In genomic region chr9:131403493-131403773, GRCh38 we compare ENCODE assay signal across 11 cellular contexts. TPM values are rescaled to one million over a fixed set of nuclear protein-coding genes. Genes with fewer than 3 reads are reported as not detected.
DNase-seq lines count a peak whose midpoint lies in the region; ATAC-seq and TF ChIP-seq lines count a peak whose summit lies in the region.
"Had no signal": no experiment of that assay in that cellular context is flagged by ENCODE, and none has a peak within 500 bp of the region (broad histone marks: within the 10 kb centered on the region; RNA-seq: fewer than 3 reads in every experiment).

No MANE protein-coding gene starts in this region.

- peaks cover 25% of the 10 kb centered on the region for H3K36me3 Mint-ChIP-seq in GM23338 (ENCODE audit: low read depth)
- peaks cover 17% of the 10 kb centered on the region for H3K36me3 Mint-ChIP-seq in endodermal cell (ENCODE audit: low read depth)

- H3K9me3 ChIP-seq in SJCRH30 (replicated peaks), result no peaks in the 10 kb centered on the region
- H3K9me3 ChIP-seq in hepatocyte (ENCODE audit: low read depth), result no peaks in the 10 kb centered on the region
- no peaks in the 10 kb centered on the region for H3K9me3 ChIP-seq in endodermal cell (ENCODE audit: control insufficient read depth, low read length)
- no peaks in the 10 kb centered on the region for H3K9me3 ChIP-seq in MG63

- H3K4me3 ChIP-seq in GM23338 (no peak overlapping the region), SJCRH30 (no peak overlapping the region), hepatocyte (no peak overlapping the region), skin epidermis (no peak overlapping the region), endodermal cell (ENCODE audit: low read length) (no peak overlapping the region), MG63 (no peak overlapping the region)

- WGBS in hepatocyte (ENCODE audit: low lambda C conversion rate, missing lambda C conversion rate), result 95% methylated on average over 6 of the region's 6 CpGs
- WGBS in endodermal cell (ENCODE audit: insufficient coverage in 1 of 2, insufficient read length in 1 of 2), 2 experiments, result 99% methylated on average over 6 of the region's 6 CpGs; no CpG with 5 or more reads in 1 of the 2 experiments

- H3K27me3 ChIP-seq in GM23338 (ENCODE audit: insufficient read depth) (no peaks in the 10 kb centered on the region), SJCRH30 (no peaks in the 10 kb centered on the region), hepatocyte (no peaks in the 10 kb centered on the region), endodermal cell (ENCODE audit: control insufficient read depth, insufficient read depth, low read length, poor library complexity, severe bottlenecking) (no peaks in the 10 kb centered on the region), MG63 (no peaks in the 10 kb centered on the region)

- TF ChIP-seq CTCF in GM23338 (conservative IDR thresholded peaks at IDR 0.05; ENCODE audit: low read depth in 2 of 2), result no peak
- TF ChIP-seq CTCF in hepatocyte (IDR thresholded peaks at IDR 0.05; ENCODE audit: poor library complexity), result no peak
- no peak for TF ChIP-seq CTCF in endodermal cell (conservative IDR thresholded peaks at IDR 0.05)

- no peak overlapping the region for H3K9ac ChIP-seq in endodermal cell (ENCODE audit: extremely low read depth, low read length, poor library complexity, severe bottlenecking)

- H3K4me2 ChIP-seq in GM23338 (peak overlapping the region; percentile 71; the same call in 1 of the 2 replicates), hepatocyte (peak overlapping the region; percentile 51)

- H3K4me1 Mint-ChIP-seq in GM23338 (peaks cover 86% of the 10 kb centered on the region), endodermal cell (peaks cover 65% of the 10 kb centered on the region)

- H3K9me2 ChIP-seq in GM23338 (ENCODE audit: insufficient read depth) (no peaks in the 10 kb centered on the region), hepatocyte (replicated peaks; ENCODE audit: insufficient read depth) (no peaks in the 10 kb centered on the region)

- H3K27ac Mint-ChIP-seq in GM23338 (no peak overlapping the region), endodermal cell (no peak overlapping the region)

- DNase-seq in GM23338 (ENCODE audit: low spot score), result no peak
- DNase-seq in SJCRH30, result no peak
- DNase-seq in hepatocyte (ENCODE audit: low spot score), result no peak
- no peak for DNase-seq in COR-L47 (lab: John Stamatoyannopoulos, UW)
- no peak for DNase-seq in endodermal cell
- no peak for DNase-seq in MG63
- DNase-seq: DMS79; stimulated activated CD4-positive, alpha-beta T cell treated with anti-CD3 and anti-CD28 coated beads, Interleukin-4, amount 100 ng/mL, for 1 hour had no signal

- H3K4me1 ChIP-seq in GM23338 (ENCODE audit: insufficient read depth), result peaks cover 92% of the 10 kb centered on the region
- H3K4me1 ChIP-seq in SJCRH30, result peaks cover 44% of the 10 kb centered on the region
- peaks cover 68% of the 10 kb centered on the region for H3K4me1 ChIP-seq in hepatocyte (ENCODE audit: insufficient read depth)
- H3K4me1 ChIP-seq in endodermal cell (ENCODE audit: control insufficient read depth, insufficient read depth, low read length), result peaks cover 32% of the 10 kb centered on the region

- H3K36me3 ChIP-seq in GM23338 (ENCODE audit: insufficient read depth), result no peaks in the 10 kb centered on the region
- H3K36me3 ChIP-seq in SJCRH30, result peaks cover 20% of the 10 kb centered on the region
- H3K36me3 ChIP-seq in hepatocyte (replicated peaks; ENCODE audit: insufficient read depth, low read depth), result no peaks in the 10 kb centered on the region
- peaks cover 27% of the 10 kb centered on the region for H3K36me3 ChIP-seq in endodermal cell (ENCODE audit: control insufficient read depth, insufficient read depth, low read length)
- peaks cover 35% of the 10 kb centered on the region for H3K36me3 ChIP-seq in MG63

- H3K4me3 Mint-ChIP-seq in GM23338, result no peak overlapping the region
- no peak overlapping the region for H3K4me3 Mint-ChIP-seq in endodermal cell

- H3K9me3 Mint-ChIP-seq in GM23338, result no peaks in the 10 kb centered on the region
- H3K9me3 Mint-ChIP-seq in endodermal cell, result no peaks in the 10 kb centered on the region
- H3K9me3 Mint-ChIP-seq: IgD-negative memory B cell had no signal

- ATAC-seq in GM23338 (no peak), GM21360 (IDR thresholded peaks at IDR 0.05; ENCODE audit: unreplicated experiment) (no peak)

- H3K27ac ChIP-seq in GM23338 (ENCODE audit: low read depth), result peak overlapping the region; percentile 83
- H3K27ac ChIP-seq in SJCRH30, result peak overlapping the region; percentile 87
- peak overlapping the region; percentile 8 for H3K27ac ChIP-seq in hepatocyte
- peak overlapping the region in 11 of 21 experiments; percentile 26 to 87 (median 68) for H3K27ac ChIP-seq in skin epidermis
- H3K27ac ChIP-seq in endodermal cell (ENCODE audit: low read depth, low read length), result no peak overlapping the region

- H3K79me2 ChIP-seq in GM23338 (replicated peaks; ENCODE audit: insufficient read depth), result peaks cover 100% of the 10 kb centered on the region
- peaks cover 100% of the 10 kb centered on the region for H3K79me2 ChIP-seq in hepatocyte

- H2AFZ ChIP-seq in GM23338 (no peak overlapping the region), hepatocyte (no peak overlapping the region)

- peaks cover 28% of the 10 kb centered on the region for H3F3A ChIP-seq in GM23338 (replicated peaks; ENCODE audit: low read depth)

- H3K27me3 Mint-ChIP-seq in GM23338 (ENCODE audit: insufficient read depth, low read depth, poor library complexity), result peaks cover 27% of the 10 kb centered on the region
- H3K27me3 Mint-ChIP-seq in endodermal cell (ENCODE audit: insufficient read depth), result no peaks in the 10 kb centered on the region

- peaks cover 69% of the 10 kb centered on the region for H4K20me1 ChIP-seq in GM23338 (replicated peaks; ENCODE audit: insufficient read depth)
- peaks cover 100% of the 10 kb centered on the region for H4K20me1 ChIP-seq in hepatocyte (ENCODE audit: insufficient read depth, poor library complexity, severe bottlenecking)

TF ChIP-seq in GM23338, 12 proteins besides CTCF, POLR2A, EP300 and RAD21 (continues in another document):
- TF ChIP-seq ZNF114 (CRISPR knock-in tag; IDR thresholded peaks at IDR 0.05), result no peak
- TF ChIP-seq ZNF331 (CRISPR knock-in tag; IDR thresholded peaks at IDR 0.05; ENCODE audit: low read depth), result no peak

RNA-seq across cellular contexts. Expression of gene PRRC2B, which starts 9.5 kb away (rescaled TPM):
- total RNA-seq in GM23338 (2014; rRNA removed; shearing (Covaris generic)), result 171 and 193 TPM in 2 replicates
- polyA plus RNA-seq in GM23338 (2016; fragmentation: Nextera tagmentation; extraction: Ambion mirVana) (41.4 and 45.0 TPM in 2 replicates), hepatocyte (44.6 and 48.2 TPM in 2 replicates)
- 173 and 185 TPM in 2 replicates for total RNA-seq in SJCRH30 (2014; rRNA removed; shearing (Covaris generic))
- total RNA-seq in hepatocyte (76.8 and 118 TPM in 2 replicates), endodermal cell (100 to 1,000 TPM; 309 to 334 TPM)
- polyA plus RNA-seq in endodermal cell (2013, experiment 1 of 2), result 182 TPM
- polyA plus RNA-seq in endodermal cell (2013, experiment 2 of 2), result 205 TPM
- 24.0 and 39.2 TPM in 2 replicates for total RNA-seq in MG63 (2014; rRNA removed; shearing (Covaris generic); ENCODE audit: low replicate concordance)
